Comparison of ENCODE assay signal across 12 cellular contexts in genomic region chr3:196504556-196504955, GRCh38. TPM values are rescaled to one million over a fixed set of nuclear protein-coding genes. Genes with fewer than 3 reads are reported as not detected.
DNase-seq lines count a peak whose midpoint lies in the region; ATAC-seq and TF ChIP-seq lines count a peak whose summit lies in the region.
"Had no signal": no experiment of that assay in that cellular context is flagged by ENCODE, and none has a peak within 500 bp of the region (broad histone marks: within the 10 kb centered on the region; RNA-seq: fewer than 3 reads in every experiment).

No MANE protein-coding gene starts in this region.

- in situ Hi-C loops in gastrocnemius medialis (cut with MboI; ENCODE audit: low sequenced_read_pairs in 4 of 4) = loop anchor here in 1 of 4 donors (25.0 kb wide), 1 partner anchor 417 kb away; the partner anchor contains the start of gene TFRC

- H3K79me2 ChIP-seq in MM.1S (ENCODE audit: low read length) = peaks cover 37% of the 10 kb centered on the region

- peaks cover 19% of the 10 kb centered on the region for H4K20me1 ChIP-seq in MM.1S (ENCODE audit: insufficient read depth, low read length)

- peak overlapping the region; percentile 89 for H3K4me3 Mint-ChIP-seq in activated CD4-positive, alpha-beta T cell treated with anti-CD3 and anti-CD28 coated beads, Interleukin-2, amount 10 ng/mL, durations not matched to agents 7 days and 5 days
- peak overlapping the region; percentile 92 for H3K4me3 Mint-ChIP-seq in endodermal cell

- H3K27ac ChIP-seq in MM.1S (ENCODE audit: low read length) (peak overlapping the region; percentile 90; the same call in 1 of the 2 replicates), endodermal cell (ENCODE audit: low read depth, low read length) (no peak overlapping the region), gastrocnemius medialis (peak overlapping the region; percentile 91 to 95 (median 93))

- no peaks in the 10 kb centered on the region for H3K36me3 ChIP-seq in MM.1S (replicated peaks; ENCODE audit: insufficient read depth, low read length)
- no peaks in the 10 kb centered on the region for H3K36me3 ChIP-seq in endodermal cell (ENCODE audit: control insufficient read depth, insufficient read depth, low read length)
- peaks cover 0 to 8% of the 10 kb centered on the region in 2 donors for H3K36me3 ChIP-seq in gastrocnemius medialis

- CTCF ChIA-PET in activated CD4-positive, alpha-beta T cell treated with anti-CD3 and anti-CD28 coated beads, Interleukin-2, amount 10 ng/mL, durations not matched to agents 7 days and 5 days (lab: Charles Lee) = interaction anchor here (0.6 to 4.9 kb wide), 8 partner anchors 10 to 251 kb away, joined by 3 to 18 read pairs (median 4); no protein-coding TSS in a partner anchor

- H3K9me2 ChIP-seq in MM.1S (replicated peaks; ENCODE audit: insufficient read depth, low read length) = no peaks in the 10 kb centered on the region

- TF ChIP-seq CTCF in MM.1S (IDR thresholded peaks at IDR 0.05; ENCODE audit: low read length) (no peak), endodermal cell (conservative IDR thresholded peaks at IDR 0.05) (no peak), gastrocnemius medialis (IDR thresholded peaks at IDR 0.05 in 4 of 5, conservative IDR thresholded peaks at IDR 0.05 in 1 of 5) (no peak)

- DNase-seq in activated CD4-positive, alpha-beta T cell treated with anti-CD3 and anti-CD28 coated beads, Interleukin-2, amount 10 ng/mL, durations not matched to agents 7 days and 5 days = no peak
- DNase-seq in activated CD4-positive, alpha-beta T cell treated with anti-CD3 and anti-CD28 coated beads, Interleukin-2, amount 50 U/mL, for 48 hours = no peak
- DNase-seq in MM.1S (no peak), endodermal cell (no peak), gastrocnemius medialis (no peak), DMS53 treated with DMSO at 0.1 percent for 48 hours (lab: John Stamatoyannopoulos, UW; ENCODE audit: unreplicated experiment) (no peak), erythroblast (lab: John Stamatoyannopoulos, UW) (no peak)
- DNase-seq: NCI-H1694; stimulated activated CD4-positive, alpha-beta T cell treated with anti-CD3 and anti-CD28 coated beads, Interleukin-1b, Interleukin-23, amount 100 ng/mL, for 48 hours; stimulated activated naive CD4-positive, alpha-beta T cell treated with Interleukin-2 at 50 U/mL for 16 hours had no signal

- H3F3A ChIP-seq in MM.1S (ENCODE audit: insufficient read depth, low read length) = peaks cover 38% of the 10 kb centered on the region

- H3K27me3 Mint-ChIP-seq in activated CD4-positive, alpha-beta T cell treated with anti-CD3 and anti-CD28 coated beads, Interleukin-2, amount 10 ng/mL, durations not matched to agents 7 days and 5 days = peaks cover 3% of the 10 kb centered on the region
- no peaks in the 10 kb centered on the region for H3K27me3 Mint-ChIP-seq in endodermal cell (ENCODE audit: insufficient read depth)

- TF ChIP-seq POLR2A in gastrocnemius medialis (IDR thresholded peaks at IDR 0.05) (no peak), erythroblast (IDR thresholded peaks at IDR 0.05; ENCODE audit: low read length) (no peak)

- H3K27ac Mint-ChIP-seq in activated CD4-positive, alpha-beta T cell treated with anti-CD3 and anti-CD28 coated beads, Interleukin-2, amount 10 ng/mL, durations not matched to agents 7 days and 5 days = peak overlapping the region; percentile 39
- H3K27ac Mint-ChIP-seq in endodermal cell = peak overlapping the region; percentile 7

- intact Hi-C loops in gastrocnemius medialis (cut with DNase I; ENCODE audit: low total_unique reads) = no loop called here

- H3K4me1 ChIP-seq in MM.1S (ENCODE audit: low read length) = peaks cover 12% of the 10 kb centered on the region
- no peaks in the 10 kb centered on the region for H3K4me1 ChIP-seq in endodermal cell (ENCODE audit: control insufficient read depth, insufficient read depth, low read length)
- peaks cover 12 to 15% of the 10 kb centered on the region in 2 donors for H3K4me1 ChIP-seq in gastrocnemius medialis

- no peaks in the 10 kb centered on the region for H3K27me3 ChIP-seq in MM.1S (replicated peaks; ENCODE audit: insufficient read depth, low read length)
- H3K27me3 ChIP-seq in endodermal cell (ENCODE audit: control insufficient read depth, insufficient read depth, low read length, poor library complexity, severe bottlenecking) = no peaks in the 10 kb centered on the region
- no peaks in the 10 kb centered on the region for H3K27me3 ChIP-seq in gastrocnemius medialis

- peaks cover 19% of the 10 kb centered on the region for H3K4me1 Mint-ChIP-seq in activated CD4-positive, alpha-beta T cell treated with anti-CD3 and anti-CD28 coated beads, Interleukin-2, amount 10 ng/mL, durations not matched to agents 7 days and 5 days
- H3K4me1 Mint-ChIP-seq in endodermal cell = peaks cover 13% of the 10 kb centered on the region

- ATAC-seq in gastrocnemius medialis (no peak), HG03196 (IDR thresholded peaks at IDR 0.05; ENCODE audit: unreplicated experiment) (no peak)

- POLR2A ChIA-PET in activated CD4-positive, alpha-beta T cell treated with anti-CD3 and anti-CD28 coated beads, Interleukin-2, amount 10 ng/mL, durations not matched to agents 7 days and 5 days (lab: Charles Lee) = no interaction called here

- H3K36me3 Mint-ChIP-seq in activated CD4-positive, alpha-beta T cell treated with anti-CD3 and anti-CD28 coated beads, Interleukin-2, amount 10 ng/mL, durations not matched to agents 7 days and 5 days (ENCODE audit: low read depth) = peaks cover 22% of the 10 kb centered on the region
- peaks cover 3% of the 10 kb centered on the region for H3K36me3 Mint-ChIP-seq in endodermal cell (ENCODE audit: low read depth)

- 86 to 96% methylated on average over 4 to 6 of the region's 6 CpGs for WGBS in endodermal cell (ENCODE audit: insufficient coverage in 1 of 2, insufficient read length in 1 of 2), 2 experiments

- H3K4me2 ChIP-seq in MM.1S (ENCODE audit: low read depth, low read length) = peak overlapping the region; percentile 43; the same call in 1 of the 2 replicates

- peaks cover 11% of the 10 kb centered on the region for H3K9me3 Mint-ChIP-seq in activated CD4-positive, alpha-beta T cell treated with anti-CD3 and anti-CD28 coated beads, Interleukin-2, amount 10 ng/mL, durations not matched to agents 7 days and 5 days
- peaks cover 14% of the 10 kb centered on the region for H3K9me3 Mint-ChIP-seq in endodermal cell

- H3K4me3 ChIP-seq in MM.1S (ENCODE audit: low read length) (no peak overlapping the region), endodermal cell (ENCODE audit: low read length) (no peak overlapping the region), gastrocnemius medialis (peak overlapping the region in 1 of 4 donors; percentile 89)

- H3K9ac ChIP-seq in MM.1S (ENCODE audit: low read length) (no peak overlapping the region), endodermal cell (ENCODE audit: extremely low read depth, low read length, poor library complexity, severe bottlenecking) (no peak overlapping the region)

- H2AFZ ChIP-seq in MM.1S (ENCODE audit: low read length) = 0 out of 2 replicates have a peak overlapping the region, but pooled peaks have one; percentile 37

- H3K9me3 ChIP-seq in MM.1S (replicated peaks; ENCODE audit: insufficient read depth, low read length) = no peaks in the 10 kb centered on the region
- peaks cover 15% of the 10 kb centered on the region for H3K9me3 ChIP-seq in endodermal cell (ENCODE audit: control insufficient read depth, low read length)
- peaks cover 0 to 4% (median 0%) of the 10 kb centered on the region in 3 donors for H3K9me3 ChIP-seq in gastrocnemius medialis

RNA-seq across cellular contexts. Expression of gene RNF168, which starts 1.0 kb away (rescaled TPM):
- 10 to 100 TPM; 37.5 to 38.7 TPM for total RNA-seq in activated CD4-positive, alpha-beta T cell treated with anti-CD3 and anti-CD28 coated beads, Interleukin-2, amount 10 ng/mL, durations not matched to agents 7 days and 5 days
- total RNA-seq in endodermal cell (10 to 100 TPM; 37.3 to 48.4 TPM), gastrocnemius medialis (10 to 100 TPM in 3 of 4 donors, 1 to 10 TPM in 1; 6.5 to 14.6 (median 11.0) TPM)
- 21.2 TPM for polyA plus RNA-seq in endodermal cell (2013, experiment 1 of 2)
- polyA plus RNA-seq in endodermal cell (2013, experiment 2 of 2) = 24.4 TPM

RNA-seq across cellular contexts. Expression of gene SMCO1, which starts 10.6 kb away (rescaled TPM):
- total RNA-seq in activated CD4-positive, alpha-beta T cell treated with anti-CD3 and anti-CD28 coated beads, Interleukin-2, amount 10 ng/mL, durations not matched to agents 7 days and 5 days = not detected
- total RNA-seq in endodermal cell = not detected
- polyA plus RNA-seq in endodermal cell (2013, experiment 1 of 2) = not detected
- polyA plus RNA-seq in endodermal cell (2013, experiment 2 of 2) = not detected
- total RNA-seq in gastrocnemius medialis = 1 to 10 TPM in 3 of 4 donors, under 1 TPM in 1; 0.46 to 2.2 (median 1.5) TPM
- total RNA-seq: fibroblast of lung had no signal
- polyA plus RNA-seq: fibroblast of lung had no signal
